20 cellular contexts compared by ENCODE assay signal in genomic region chr2:224890407-224890806, GRCh38.
DNase-seq lines count a peak whose midpoint lies in the region; ATAC-seq lines count a peak whose summit lies in the region.
"Had no signal": no experiment of that assay in that cellular context is flagged by ENCODE, and none has a peak within 500 bp of the region (broad histone marks: within the 10 kb centered on the region; RNA-seq: fewer than 3 reads in every experiment).

No MANE protein-coding gene starts in this region.

- H3K9me3 ChIP-seq in T-helper 17 cell (ENCODE audit: control insufficient read depth, low read length, poor library complexity, severe bottlenecking) = no peaks in the 10 kb centered on the region
- H3K9me3 ChIP-seq: gastroesophageal sphincter, spleen had no signal

- no peak overlapping the region for H3K4me3 Mint-ChIP-seq in stimulated activated naive CD8-positive, alpha-beta T cell treated with anti-CD3 and anti-CD28 coated beads, Interleukin-15, Interleukin-2, amounts not matched to agents 100 ng/mL and 50 ng/mL, for 24 hours
- no peak overlapping the region for H3K4me3 Mint-ChIP-seq in T-helper 17 cell
- no peak overlapping the region for H3K4me3 Mint-ChIP-seq in dendritic cell treated with granulocyte-macrophage colony-stimulating factor and Interleukin-4, amounts not matched to agents 40 ng/mL and 50 ng/mL, for 4 days
- H3K4me3 Mint-ChIP-seq in activated T-helper 17 cell treated with anti-CD3 and anti-CD28 coated beads, Interleukin-2, amount 50 U/mL, for 72 hours = no peak overlapping the region

- H3K36me3 Mint-ChIP-seq in stimulated activated naive CD8-positive, alpha-beta T cell treated with anti-CD3 and anti-CD28 coated beads, Interleukin-15, Interleukin-2, amounts not matched to agents 100 ng/mL and 50 ng/mL, for 24 hours (ENCODE audit: low read depth) = peaks cover 72% of the 10 kb centered on the region
- peaks cover 19% of the 10 kb centered on the region for H3K36me3 Mint-ChIP-seq in T-helper 17 cell (ENCODE audit: low read depth)
- peaks cover 81% of the 10 kb centered on the region for H3K36me3 Mint-ChIP-seq in dendritic cell treated with granulocyte-macrophage colony-stimulating factor and Interleukin-4, amounts not matched to agents 40 ng/mL and 50 ng/mL, for 4 days (ENCODE audit: low read depth)
- peaks cover 100% of the 10 kb centered on the region for H3K36me3 Mint-ChIP-seq in activated T-helper 17 cell treated with anti-CD3 and anti-CD28 coated beads, Interleukin-2, amount 50 U/mL, for 72 hours (ENCODE audit: low read depth)

- H3K4me1 Mint-ChIP-seq in stimulated activated naive CD8-positive, alpha-beta T cell treated with anti-CD3 and anti-CD28 coated beads, Interleukin-15, Interleukin-2, amounts not matched to agents 100 ng/mL and 50 ng/mL, for 24 hours (ENCODE audit: low read depth) = peaks cover 77% of the 10 kb centered on the region
- peaks cover 33% of the 10 kb centered on the region for H3K4me1 Mint-ChIP-seq in T-helper 17 cell
- H3K4me1 Mint-ChIP-seq in dendritic cell treated with granulocyte-macrophage colony-stimulating factor and Interleukin-4, amounts not matched to agents 40 ng/mL and 50 ng/mL, for 4 days (ENCODE audit: low read depth) = peaks cover 64% of the 10 kb centered on the region
- peaks cover 50% of the 10 kb centered on the region for H3K4me1 Mint-ChIP-seq in activated T-helper 17 cell treated with anti-CD3 and anti-CD28 coated beads, Interleukin-2, amount 50 U/mL, for 72 hours

- peak overlapping the region; percentile 76 for H3K27ac Mint-ChIP-seq in stimulated activated naive CD8-positive, alpha-beta T cell treated with anti-CD3 and anti-CD28 coated beads, Interleukin-15, Interleukin-2, amounts not matched to agents 100 ng/mL and 50 ng/mL, for 24 hours
- peak overlapping the region; percentile 68 for H3K27ac Mint-ChIP-seq in T-helper 17 cell
- peak overlapping the region; percentile 58 for H3K27ac Mint-ChIP-seq in dendritic cell treated with granulocyte-macrophage colony-stimulating factor and Interleukin-4, amounts not matched to agents 40 ng/mL and 50 ng/mL, for 4 days
- H3K27ac Mint-ChIP-seq in activated T-helper 17 cell treated with anti-CD3 and anti-CD28 coated beads, Interleukin-2, amount 50 U/mL, for 72 hours = no peak overlapping the region

- no peak for DNase-seq in stimulated activated naive CD8-positive, alpha-beta T cell treated with anti-CD3 and anti-CD28 coated beads, Interleukin-15, Interleukin-2, amounts not matched to agents 100 U/mL and 50 U/mL, for 24 hours
- DNase-seq in T-helper 17 cell (no peak), iPS-NIHi7 (ENCODE audit: extremely low spot score) (no peak)
- DNase-seq: amygdala; cortex of kidney; hypothalamus; left ventricle myocardium superior; NCI-H1105; NCI-H2029 treated with DMSO at 0.1 percent for 48 hours; NCI-H226; right cardiac atrium; spleen; stimulated activated CD4-positive, alpha-beta T cell treated with anti-CD3 and anti-CD28 coated beads, Interleukin-2, amount 100 ng/mL, for 48 hours; stimulated activated naive CD4-positive, alpha-beta T cell had no signal

- H3K27me3 Mint-ChIP-seq in stimulated activated naive CD8-positive, alpha-beta T cell treated with anti-CD3 and anti-CD28 coated beads, Interleukin-15, Interleukin-2, amounts not matched to agents 100 ng/mL and 50 ng/mL, for 24 hours = no peaks in the 10 kb centered on the region
- no peaks in the 10 kb centered on the region for H3K27me3 Mint-ChIP-seq in T-helper 17 cell
- no peaks in the 10 kb centered on the region for H3K27me3 Mint-ChIP-seq in dendritic cell treated with granulocyte-macrophage colony-stimulating factor and Interleukin-4, amounts not matched to agents 40 ng/mL and 50 ng/mL, for 4 days
- H3K27me3 Mint-ChIP-seq in activated T-helper 17 cell treated with anti-CD3 and anti-CD28 coated beads, Interleukin-2, amount 50 U/mL, for 72 hours = no peaks in the 10 kb centered on the region

- intact Hi-C loops in dendritic cell treated with granulocyte-macrophage colony-stimulating factor and Interleukin-4, amounts not matched to agents 40 ng/mL and 50 ng/mL, for 4 days (cut with micrococcal nuclease) = loop anchor here (5.0 kb wide), 2 partner anchors 37 to 117 kb away; no protein-coding TSS in a partner anchor

- no peak for ATAC-seq in stimulated activated naive CD8-positive, alpha-beta T cell treated with anti-CD3 and anti-CD28 coated beads, Interleukin-15, Interleukin-2, amounts not matched to agents 100 U/mL and 50 U/mL, for 24 hours
- no peak for ATAC-seq in T-helper 17 cell
- no peak for ATAC-seq in HG03469 (IDR thresholded peaks at IDR 0.05; ENCODE audit: unreplicated experiment)
- no peak for ATAC-seq in activated T-helper 17 cell treated with anti-CD3 and anti-CD28 coated beads, Interleukin-2, amount 50 U/mL, for 72 hours (replicated peaks)
- ATAC-seq: gastroesophageal sphincter, left ventricle myocardium superior, right cardiac atrium, SK-N-SH treated with all-trans-retinoic acid at 6 μM for 48 hours had no signal

- no peaks in the 10 kb centered on the region for H3K9me3 Mint-ChIP-seq in stimulated activated naive CD8-positive, alpha-beta T cell treated with anti-CD3 and anti-CD28 coated beads, Interleukin-15, Interleukin-2, amounts not matched to agents 100 ng/mL and 50 ng/mL, for 24 hours
- H3K9me3 Mint-ChIP-seq in dendritic cell treated with granulocyte-macrophage colony-stimulating factor and Interleukin-4, amounts not matched to agents 40 ng/mL and 50 ng/mL, for 4 days = no peaks in the 10 kb centered on the region
- H3K9me3 Mint-ChIP-seq in activated T-helper 17 cell treated with anti-CD3 and anti-CD28 coated beads, Interleukin-2, amount 50 U/mL, for 72 hours = no peaks in the 10 kb centered on the region
